In genomic region chr6:26285143-26286134, GRCh38 we compare ENCODE assay signal across 1 cellular context.
A peak's percentile ranks its signal among the peaks of the same experiment; 100 is the strongest.
TF ChIP-seq lines count a peak whose summit lies in the region.

No MANE protein-coding gene starts in this region.

TF ChIP-seq in HepG2, 621 proteins besides CTCF, POLR2A, EP300 and RAD21 (continued from another document and continues in another):
- TF ChIP-seq PRMT3 (CRISPR knock-in tag; IDR thresholded peaks at IDR 0.05; ENCODE audit: borderline replicate concordance, low read depth) = no peak
- peak; percentile 86 for TF ChIP-seq ZNF709 (CRISPR knock-in tag; IDR thresholded peaks at IDR 0.05)
- TF ChIP-seq ZNF761 (CRISPR knock-in tag; conservative IDR thresholded peaks at IDR 0.05) = 0 out of 2 replicates have a peak, but pooled peaks have one; percentile 62
- TF ChIP-seq NAIF1 (CRISPR knock-in tag; IDR thresholded peaks at IDR 0.05; ENCODE audit: borderline replicate concordance) = peak; percentile 91; the same call in 1 of the 2 replicates
- 0 out of 2 replicates have a peak, but pooled peaks have one; percentile 58 for TF ChIP-seq ZUFSP (CRISPR knock-in tag; IDR thresholded peaks at IDR 0.05; ENCODE audit: borderline replicate concordance)
- no peak for TF ChIP-seq TOE1 (CRISPR knock-in tag; IDR thresholded peaks at IDR 0.05)
- no peak for TF ChIP-seq AKAP8 (CRISPR knock-in tag; IDR thresholded peaks at IDR 0.05)
- no peak; the same call in 1 of the 2 replicates for TF ChIP-seq SRY (CRISPR knock-in tag; IDR thresholded peaks at IDR 0.05)
- TF ChIP-seq ASH2L (IDR thresholded peaks at IDR 0.05; ENCODE audit: insufficient read length, low read depth, low read length) = peak; percentile 68
- no peak for TF ChIP-seq HNRNPUL1 (IDR thresholded peaks at IDR 0.05; ENCODE audit: low read depth, low read length)
- TF ChIP-seq ARNT2 (CRISPR knock-in tag; IDR thresholded peaks at IDR 0.05; ENCODE audit: low read depth) = no peak; the same call in 1 of the 2 replicates
- no peak for TF ChIP-seq MTF1 (CRISPR knock-in tag; IDR thresholded peaks at IDR 0.05)
- no peak; the same call in none of the 2 replicates for TF ChIP-seq ZSCAN25 (CRISPR knock-in tag; IDR thresholded peaks at IDR 0.05)
- no peak; the same call in 1 of the 2 replicates for TF ChIP-seq RFXANK (CRISPR knock-in tag; IDR thresholded peaks at IDR 0.05)
- 0 out of 2 replicates have a peak, but pooled peaks have one; percentile 84 for TF ChIP-seq ZNF136 (CRISPR knock-in tag; IDR thresholded peaks at IDR 0.05; ENCODE audit: low read depth)
- TF ChIP-seq CBX5 (CRISPR knock-in tag; IDR thresholded peaks at IDR 0.05; ENCODE audit: borderline replicate concordance) = no peak
- TF ChIP-seq PAF1 (CRISPR knock-in tag; IDR thresholded peaks at IDR 0.05) = no peak
- TF ChIP-seq, protein P1, sequence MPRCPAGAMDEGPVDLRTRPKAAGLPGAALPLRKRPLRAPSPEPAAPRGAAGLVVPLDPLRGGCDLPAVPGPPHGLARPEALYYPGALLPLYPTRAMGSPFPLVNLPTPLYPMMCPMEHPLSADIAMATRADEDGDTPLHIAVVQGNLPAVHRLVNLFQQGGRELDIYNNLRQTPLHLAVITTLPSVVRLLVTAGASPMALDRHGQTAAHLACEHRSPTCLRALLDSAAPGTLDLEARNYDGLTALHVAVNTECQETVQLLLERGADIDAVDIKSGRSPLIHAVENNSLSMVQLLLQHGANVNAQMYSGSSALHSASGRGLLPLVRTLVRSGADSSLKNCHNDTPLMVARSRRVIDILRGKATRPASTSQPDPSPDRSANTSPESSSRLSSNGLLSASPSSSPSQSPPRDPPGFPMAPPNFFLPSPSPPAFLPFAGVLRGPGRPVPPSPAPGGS (CRISPR knock-in tag; IDR thresholded peaks at IDR 0.05) = peak; percentile 78; the same call in 1 of the 2 replicates
- TF ChIP-seq SMAD1 (CRISPR knock-in tag; IDR thresholded peaks at IDR 0.05; ENCODE audit: borderline replicate concordance, low read depth) = no peak
- TF ChIP-seq CHD4 (IDR thresholded peaks at IDR 0.05; ENCODE audit: borderline replicate concordance, low read length) = 0 out of 2 replicates have a peak, but pooled peaks have one; percentile 67
- TF ChIP-seq PHF21A (CRISPR knock-in tag; IDR thresholded peaks at IDR 0.05) = peak; percentile 82; the same call in 1 of the 2 replicates
- TF ChIP-seq POLR2AphosphoS5 (IDR thresholded peaks at IDR 0.05; ENCODE audit: low read depth, low read length) = peak; percentile 99
- no peak for TF ChIP-seq ZNF282 (IDR thresholded peaks at IDR 0.05; ENCODE audit: partially characterized antibody)
- TF ChIP-seq ZNF878 (CRISPR knock-in tag; IDR thresholded peaks at IDR 0.05) = peak; percentile 83; the same call in 1 of the 2 replicates
- no peak for TF ChIP-seq PTBP1 (IDR thresholded peaks at IDR 0.05; ENCODE audit: low read depth, low read length, poor library complexity, severe bottlenecking)
- TF ChIP-seq SYNCRIP (IDR thresholded peaks at IDR 0.05; ENCODE audit: insufficient read depth, low read depth, low read length) = no peak
- no peak for TF ChIP-seq TCF7L2 (IDR thresholded peaks at IDR 0.05; ENCODE audit: low read depth, low read length)
- TF ChIP-seq ZNF138 (CRISPR knock-in tag; IDR thresholded peaks at IDR 0.05; ENCODE audit: low read depth) = peak; percentile 83; the same call in 1 of the 2 replicates
- no peak for TF ChIP-seq RBAK (CRISPR knock-in tag; IDR thresholded peaks at IDR 0.05)
- no peak for TF ChIP-seq NPAS2 (CRISPR knock-in tag; IDR thresholded peaks at IDR 0.05; ENCODE audit: borderline replicate concordance)
- peak; percentile 4; the same call in 1 of the 2 replicates for TF ChIP-seq ZBTB26 (CRISPR knock-in tag; IDR thresholded peaks at IDR 0.05; ENCODE audit: borderline replicate concordance)
- TF ChIP-seq ZNF280D (CRISPR knock-in tag; IDR thresholded peaks at IDR 0.05) = peak; percentile 95
- TF ChIP-seq, protein P2, sequence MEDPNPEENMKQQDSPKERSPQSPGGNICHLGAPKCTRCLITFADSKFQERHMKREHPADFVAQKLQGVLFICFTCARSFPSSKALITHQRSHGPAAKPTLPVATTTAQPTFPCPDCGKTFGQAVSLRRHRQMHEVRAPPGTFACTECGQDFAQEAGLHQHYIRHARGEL (CRISPR knock-in tag; IDR thresholded peaks at IDR 0.05) = peak; percentile 83; the same call in 1 of the 2 replicates
- no peak for TF ChIP-seq MBD4 (IDR thresholded peaks at IDR 0.05; ENCODE audit: borderline replicate concordance, low read length)
- 0 out of 2 replicates have a peak, but pooled peaks have one; percentile 15 for TF ChIP-seq ZNF24 (IDR thresholded peaks at IDR 0.05)
- TF ChIP-seq MED1 (CRISPR knock-in tag; IDR thresholded peaks at IDR 0.05) = peak; percentile 87
- TF ChIP-seq, protein P3, sequence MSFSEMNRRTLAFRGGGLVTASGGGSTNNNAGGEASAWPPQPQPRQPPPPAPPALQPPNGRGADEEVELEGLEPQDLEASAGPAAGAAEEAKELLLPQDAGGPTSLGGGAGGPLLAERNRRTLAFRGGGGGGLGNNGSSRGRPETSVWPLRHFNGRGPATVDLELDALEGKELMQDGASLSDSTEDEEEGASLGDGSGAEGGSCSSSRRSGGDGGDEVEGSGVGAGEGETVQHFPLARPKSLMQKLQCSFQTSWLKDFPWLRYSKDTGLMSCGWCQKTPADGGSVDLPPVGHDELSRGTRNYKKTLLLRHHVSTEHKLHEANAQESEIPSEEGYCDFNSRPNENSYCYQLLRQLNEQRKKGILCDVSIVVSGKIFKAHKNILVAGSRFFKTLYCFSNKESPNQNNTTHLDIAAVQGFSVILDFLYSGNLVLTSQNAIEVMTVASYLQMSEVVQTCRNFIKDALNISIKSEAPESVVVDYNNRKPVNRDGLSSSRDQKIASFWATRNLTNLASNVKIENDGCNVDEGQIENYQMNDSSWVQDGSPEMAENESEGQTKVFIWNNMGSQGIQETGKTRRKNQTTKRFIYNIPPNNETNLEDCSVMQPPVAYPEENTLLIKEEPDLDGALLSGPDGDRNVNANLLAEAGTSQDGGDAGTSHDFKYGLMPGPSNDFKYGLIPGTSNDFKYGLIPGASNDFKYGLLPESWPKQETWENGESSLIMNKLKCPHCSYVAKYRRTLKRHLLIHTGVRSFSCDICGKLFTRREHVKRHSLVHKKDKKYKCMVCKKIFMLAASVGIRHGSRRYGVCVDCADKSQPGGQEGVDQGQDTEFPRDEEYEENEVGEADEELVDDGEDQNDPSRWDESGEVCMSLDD (CRISPR knock-in tag; IDR thresholded peaks at IDR 0.05; ENCODE audit: borderline replicate concordance) = no peak
- no peak for TF ChIP-seq AGO1 (IDR thresholded peaks at IDR 0.05; ENCODE audit: low read depth, low read length, poor library complexity, severe bottlenecking)
- TF ChIP-seq, protein P4, sequence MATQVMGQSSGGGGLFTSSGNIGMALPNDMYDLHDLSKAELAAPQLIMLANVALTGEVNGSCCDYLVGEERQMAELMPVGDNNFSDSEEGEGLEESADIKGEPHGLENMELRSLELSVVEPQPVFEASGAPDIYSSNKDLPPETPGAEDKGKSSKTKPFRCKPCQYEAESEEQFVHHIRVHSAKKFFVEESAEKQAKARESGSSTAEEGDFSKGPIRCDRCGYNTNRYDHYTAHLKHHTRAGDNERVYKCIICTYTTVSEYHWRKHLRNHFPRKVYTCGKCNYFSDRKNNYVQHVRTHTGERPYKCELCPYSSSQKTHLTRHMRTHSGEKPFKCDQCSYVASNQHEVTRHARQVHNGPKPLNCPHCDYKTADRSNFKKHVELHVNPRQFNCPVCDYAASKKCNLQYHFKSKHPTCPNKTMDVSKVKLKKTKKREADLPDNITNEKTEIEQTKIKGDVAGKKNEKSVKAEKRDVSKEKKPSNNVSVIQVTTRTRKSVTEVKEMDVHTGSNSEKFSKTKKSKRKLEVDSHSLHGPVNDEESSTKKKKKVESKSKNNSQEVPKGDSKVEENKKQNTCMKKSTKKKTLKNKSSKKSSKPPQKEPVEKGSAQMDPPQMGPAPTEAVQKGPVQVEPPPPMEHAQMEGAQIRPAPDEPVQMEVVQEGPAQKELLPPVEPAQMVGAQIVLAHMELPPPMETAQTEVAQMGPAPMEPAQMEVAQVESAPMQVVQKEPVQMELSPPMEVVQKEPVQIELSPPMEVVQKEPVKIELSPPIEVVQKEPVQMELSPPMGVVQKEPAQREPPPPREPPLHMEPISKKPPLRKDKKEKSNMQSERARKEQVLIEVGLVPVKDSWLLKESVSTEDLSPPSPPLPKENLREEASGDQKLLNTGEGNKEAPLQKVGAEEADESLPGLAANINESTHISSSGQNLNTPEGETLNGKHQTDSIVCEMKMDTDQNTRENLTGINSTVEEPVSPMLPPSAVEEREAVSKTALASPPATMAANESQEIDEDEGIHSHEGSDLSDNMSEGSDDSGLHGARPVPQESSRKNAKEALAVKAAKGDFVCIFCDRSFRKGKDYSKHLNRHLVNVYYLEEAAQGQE (IDR thresholded peaks at IDR 0.05; ENCODE audit: borderline replicate concordance in 1 of 2, low read depth in 1 of 2, low read length in 2 of 2) = peak in 1 of 2 experiments; percentile 74; a peak in 2 of 4 replicates
- peak; percentile 64; the same call in 1 of the 2 replicates for TF ChIP-seq ZNF33A (CRISPR knock-in tag; IDR thresholded peaks at IDR 0.05; ENCODE audit: borderline replicate concordance)
